In the genomic region with DNA sequence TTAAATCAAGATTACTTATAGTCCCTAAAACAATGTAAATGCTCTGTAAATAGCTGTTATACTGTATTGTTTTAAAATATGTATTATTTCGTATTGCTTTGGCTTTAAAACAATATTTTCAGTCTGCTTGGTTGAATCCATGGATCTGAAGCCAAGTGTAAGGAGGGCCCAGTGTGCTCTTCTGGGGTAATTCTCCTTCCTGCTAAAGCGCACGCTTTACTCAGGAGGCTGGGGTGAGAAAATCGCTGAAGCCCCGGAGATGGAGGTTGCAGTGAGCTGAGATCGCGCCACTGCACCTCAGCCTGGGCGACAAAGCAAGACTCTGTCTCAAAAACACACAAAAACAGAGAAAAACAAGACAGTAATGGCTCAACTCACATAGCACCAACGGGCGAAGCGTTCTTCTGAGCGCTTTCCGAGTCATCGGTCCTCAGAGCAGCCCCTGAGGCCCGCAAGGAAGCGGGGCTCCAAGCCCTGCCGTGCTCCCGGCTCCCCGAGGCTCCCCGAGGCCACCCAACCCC, we compare ENCODE assay signal across 6 cellular contexts. TPM values are rescaled to one million over a fixed set of nuclear protein-coding genes. Genes with fewer than 3 reads are reported as not detected.
DNase-seq lines count a peak whose midpoint lies in the region; ATAC-seq and TF ChIP-seq lines count a peak whose summit lies in the region.

No MANE protein-coding gene starts in this region.

- TF ChIP-seq CTCF in BE2C (IDR thresholded peaks at IDR 0.05; ENCODE audit: low read depth, low read length), result no peak
- no peak for TF ChIP-seq CTCF in brain microvascular endothelial cell (IDR thresholded peaks at IDR 0.05; ENCODE audit: low read depth, low read length, missing control alignments)
- no peak for TF ChIP-seq CTCF in neural cell (IDR thresholded peaks at IDR 0.05; ENCODE audit: poor library complexity, severe bottlenecking)
- TF ChIP-seq CTCF in GM13977 (IDR thresholded peaks at IDR 0.05; ENCODE audit: extremely low read depth, insufficient read depth, missing control alignments), result no peak

- no peak overlapping the region for H3K27ac ChIP-seq in brain microvascular endothelial cell
- peak overlapping the region; percentile 46 for H3K27ac ChIP-seq in neural cell (ENCODE audit: low read length)

- peak overlapping the region; percentile 89 for H3K4me2 ChIP-seq in neural cell (ENCODE audit: low read length)

- H3K9me2 ChIP-seq in neural cell (ENCODE audit: insufficient read depth, low read length), result no peaks in the 10 kb centered on the region

- peak overlapping the region; percentile 74 for H3K9ac ChIP-seq in neural cell (ENCODE audit: low read length)

- in situ Hi-C loops in brain microvascular endothelial cell (cut with HindIII; ENCODE audit: low pct_ligation_motif_present, low sequenced_read_pairs) (no loop called here), GM13977 (cut with MboI; ENCODE audit: low pct_unique_long_range_greater_than_20kb, low sequenced_read_pairs, unreplicated experiment) (no loop called here)

- H3K4me3 ChIP-seq in BE2C (ENCODE audit: low read depth, low read length) (peak overlapping the region; percentile 46), brain microvascular endothelial cell (ENCODE audit: low read depth, low read length) (peak overlapping the region; percentile 67), neural cell (ENCODE audit: low read length) (peak overlapping the region; percentile 77)

- no peak for TF ChIP-seq EP300 in neural cell (conservative IDR thresholded peaks at IDR 0.05; ENCODE audit: poor library complexity, severe bottlenecking)

- H3K36me3 ChIP-seq in BE2C (no peaks in the 10 kb centered on the region), brain microvascular endothelial cell (replicated peaks) (peaks cover 4% of the 10 kb centered on the region), neural cell (ENCODE audit: insufficient read depth, low read length) (no peaks in the 10 kb centered on the region)

- no peak for TF ChIP-seq RAD21 in neural cell (conservative IDR thresholded peaks at IDR 0.05)

- no peaks in the 10 kb centered on the region for H4K20me1 ChIP-seq in neural cell (ENCODE audit: insufficient read depth)

- ATAC-seq in HG02588 (IDR thresholded peaks at IDR 0.05; ENCODE audit: unreplicated experiment), result peak; percentile 6

- peak overlapping the region; percentile 62 for H2AFZ ChIP-seq in neural cell (ENCODE audit: low read depth, low read length)

- H3K4me1 ChIP-seq in BE2C, result no peaks in the 10 kb centered on the region

- H3F3A ChIP-seq in neural cell (ENCODE audit: insufficient read depth, low read length, poor library complexity, severe bottlenecking), result no peaks in the 10 kb centered on the region

- no peaks in the 10 kb centered on the region for H3K79me2 ChIP-seq in neural cell (replicated peaks; ENCODE audit: insufficient read depth, low read length)

- DNase-seq in BE2C (no peak), brain microvascular endothelial cell (no peak), SKM-1 treated with dmso at 0.1 percent for 144 hours (lab: John Stamatoyannopoulos, UW; ENCODE audit: unreplicated experiment) (no peak), GM13977 (ENCODE audit: low spot score) (no peak)

- H3K27me3 ChIP-seq in BE2C, result peaks cover 14% of the 10 kb centered on the region
- H3K27me3 ChIP-seq in brain microvascular endothelial cell (replicated peaks), result no peaks in the 10 kb centered on the region
- no peaks in the 10 kb centered on the region for H3K27me3 ChIP-seq in neural cell (ENCODE audit: insufficient read depth, low read depth, low read length)

- no peaks in the 10 kb centered on the region for H3K9me3 ChIP-seq in BE2C
- no peaks in the 10 kb centered on the region for H3K9me3 ChIP-seq in neural cell (ENCODE audit: low read length)

TF ChIP-seq in neural cell, 6 proteins besides CTCF, POLR2A, EP300 and RAD21:
- peak; percentile 52 for TF ChIP-seq POLR2AphosphoS5 (IDR thresholded peaks at IDR 0.05)
- TF ChIP-seq SMC3 (conservative IDR thresholded peaks at IDR 0.05; ENCODE audit: poor library complexity), result no peak

RNA-seq across cellular contexts. Expression of gene IDUA, which starts 0.4 kb away (rescaled TPM):
- 5.3 TPM for polyA plus RNA-seq in BE2C (2012; ENCODE audit: insufficient read depth, insufficient read length, low read depth)
- polyA plus RNA-seq in neural cell, result 11.8 and 12.7 TPM in 2 replicates
- polyA minus RNA-seq in neural cell, result 12.4 and 13.1 TPM in 2 replicates

RNA-seq across cellular contexts. Expression of gene SLC26A1, which starts 6.7 kb away (rescaled TPM):
- polyA plus RNA-seq in BE2C (2012; ENCODE audit: insufficient read depth, insufficient read length, low read depth), result 1.6 TPM
- polyA plus RNA-seq in neural cell, result 0.12 and 1.1 TPM in 2 replicates
- polyA minus RNA-seq in neural cell, result 0.49 and 0.69 TPM in 2 replicates

RNA-seq across cellular contexts. Expression of gene DGKQ, which starts 13.1 kb away (rescaled TPM):
- polyA plus RNA-seq in BE2C (2012; ENCODE audit: insufficient read depth, insufficient read length, low read depth), result 22.7 TPM
- 32.4 and 46.0 TPM in 2 replicates for polyA plus RNA-seq in neural cell
- polyA minus RNA-seq in neural cell, result 18.9 and 20.5 TPM in 2 replicates

RNA-seq across cellular contexts. Expression of gene FGFRL1, which starts 24.9 kb away (rescaled TPM):
- polyA plus RNA-seq in BE2C (2012; ENCODE audit: insufficient read depth, insufficient read length, low read depth), result 0.19 TPM
- polyA plus RNA-seq in neural cell, result 0.97 and 3.3 TPM in 2 replicates
- 0.46 and 0.73 TPM in 2 replicates for polyA minus RNA-seq in neural cell

RNA-seq across cellular contexts. Expression of gene TMEM175, which starts 54.2 kb away (rescaled TPM):
- 146 TPM for polyA plus RNA-seq in BE2C (2012; ENCODE audit: insufficient read depth, insufficient read length, low read depth)
- polyA plus RNA-seq in neural cell, result 36.9 and 38.0 TPM in 2 replicates
- polyA minus RNA-seq in neural cell, result 19.0 and 20.4 TPM in 2 replicates
